In the genomic region with DNA sequence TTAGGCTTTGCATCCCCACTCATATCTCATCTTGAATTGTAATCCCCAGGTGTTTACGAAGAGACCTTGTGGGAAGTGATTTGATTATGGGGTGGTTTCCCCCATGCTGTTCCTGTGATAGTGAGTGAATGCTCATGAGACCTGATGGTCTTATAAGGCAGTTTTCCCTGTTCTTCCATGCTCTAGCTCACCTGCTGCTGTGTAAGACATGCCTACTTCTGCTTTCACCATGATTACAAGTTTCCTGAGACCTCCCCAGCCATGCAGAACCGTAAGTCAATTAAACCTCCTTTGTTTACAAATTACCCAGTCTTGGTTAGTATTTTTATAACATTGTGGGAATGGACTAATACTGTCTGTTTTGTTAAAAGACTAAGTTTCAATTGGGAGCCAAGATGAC, we compare ENCODE assay signal across 21 cellular contexts. TPM values are rescaled to one million over a fixed set of nuclear protein-coding genes. Genes with fewer than 3 reads are reported as not detected.
DNase-seq lines count a peak whose midpoint lies in the region; ATAC-seq, FAIRE-seq and TF ChIP-seq lines count a peak whose summit lies in the region.
"Had no signal": no experiment of that assay in that cellular context is flagged by ENCODE, and none has a peak within 500 bp of the region (broad histone marks: within the 10 kb centered on the region; RNA-seq: fewer than 3 reads in every experiment).

No MANE protein-coding gene starts in this region.

- H3K36me3 ChIP-seq in mesendoderm (ENCODE audit: control insufficient read depth, insufficient read depth, low read length) (no peaks in the 10 kb centered on the region), heart right ventricle (no peaks in the 10 kb centered on the region)

- no peak overlapping the region for H3K4me2 ChIP-seq in mesendoderm (ENCODE audit: low read length)

- H3K79me1 ChIP-seq in mesendoderm (ENCODE audit: low read length) = no peaks in the 10 kb centered on the region

- no peak overlapping the region for H3K18ac ChIP-seq in mesendoderm (ENCODE audit: low read length)

- intact Hi-C loops in heart right ventricle (cut with DNase I) = no loop called here

- WGBS in mesendoderm (ENCODE audit: extremely low coverage, insufficient coverage, low lambda C conversion rate) = no CpG with 5 or more reads among the region's 2 CpGs
- 64 to 65% methylated on average over 2 of the region's 2 CpGs for WGBS in heart right ventricle, 2 donors

- H4K8ac ChIP-seq in mesendoderm (ENCODE audit: low read depth, low read length) = no peak overlapping the region

- H3K4me1 ChIP-seq in mesendoderm (ENCODE audit: control insufficient read depth, low read depth, low read length) = no peaks in the 10 kb centered on the region
- no peaks in the 10 kb centered on the region for H3K4me1 ChIP-seq in heart right ventricle

- DNase-seq in mesendoderm (peak; percentile 55), urothelium cell line (ENCODE audit: low spot score) (no peak), heart right ventricle (no peak), HTR-8/SVneo (ENCODE audit: insufficient read length, low spot score) (no peak)
- DNase-seq: activated CD4-positive, alpha-beta memory T cell treated with anti-CD3 and anti-CD28 coated beads, Interleukin-2, amount 10 ng/mL, durations not matched to agents 7 days and 5 days; CD8-positive, alpha-beta T cell; DMS79; HCEC 1CT; KBM-7; NCI-H1048; NCI-H2029 treated with DMSO at 0.1 percent for 48 hours; NCI-H510A treated with DMSO at 0.1 percent for 48 hours; SHP77; stimulated activated CD4-positive, alpha-beta T cell treated with anti-CD3 and anti-CD28 coated beads, Interleukin-4, amount 100 ng/mL, for 1 hour; T-cell had no signal

- no peak overlapping the region for H3K23ac ChIP-seq in mesendoderm (ENCODE audit: low read length)

- H3K79me2 ChIP-seq in mesendoderm (ENCODE audit: control insufficient read depth, insufficient read depth, low read length) = no peaks in the 10 kb centered on the region

- H2BK15ac ChIP-seq in mesendoderm (replicated peaks; ENCODE audit: low read depth) = no peak overlapping the region

- H3K9me3 ChIP-seq in heart right ventricle = peaks cover 0 to 4% (median 0%) of the 10 kb centered on the region in 11 donors

- H3K27ac ChIP-seq in mesendoderm (ENCODE audit: low read depth, low read length) (no peak overlapping the region), heart right ventricle (no peak overlapping the region)
- H3K27ac ChIP-seq: HL-60, VCaP had no signal

- ATAC-seq in GM18868 (IDR thresholded peaks at IDR 0.05; ENCODE audit: unreplicated experiment) = peak; percentile 85
- peak; percentile 77 for ATAC-seq in GM21825 (IDR thresholded peaks at IDR 0.05; ENCODE audit: unreplicated experiment)
- ATAC-seq in HG03442 (IDR thresholded peaks at IDR 0.05; ENCODE audit: unreplicated experiment) = peak; percentile 64
- ATAC-seq in heart right ventricle = no peak
- ATAC-seq in GM21423 (IDR thresholded peaks at IDR 0.05; ENCODE audit: unreplicated experiment) = no peak
- ATAC-seq: CD8-positive, alpha-beta T cell; T-cell had no signal

- H3K9ac ChIP-seq in mesendoderm (ENCODE audit: low read length) = no peak overlapping the region

- FAIRE-seq in urothelium cell line (lab: Jason Lieb, UNC) (no peak), HTR-8/SVneo (lab: Jason Lieb, UNC) (no peak)

- H3K4me3 ChIP-seq in mesendoderm (ENCODE audit: low read length) (no peak overlapping the region), heart right ventricle (no peak overlapping the region)

- H3K27me3 ChIP-seq in mesendoderm (ENCODE audit: insufficient read depth, low read length, poor library complexity) (no peaks in the 10 kb centered on the region), heart right ventricle (no peaks in the 10 kb centered on the region)

- no peak overlapping the region for H3K4ac ChIP-seq in mesendoderm (ENCODE audit: low read depth, low read length)

- no peak for TF ChIP-seq CTCF in heart right ventricle (IDR thresholded peaks at IDR 0.05)

- no peak overlapping the region for H2BK120ac ChIP-seq in mesendoderm (ENCODE audit: low read depth, low read length)

- H2BK5ac ChIP-seq in mesendoderm (ENCODE audit: low read length) = no peak overlapping the region

- H2AK5ac ChIP-seq in mesendoderm (ENCODE audit: low read length) = no peak overlapping the region

- no peak overlapping the region for H4K5ac ChIP-seq in mesendoderm (ENCODE audit: low read length)

- H3K56ac ChIP-seq in mesendoderm (ENCODE audit: low read length) = no peak overlapping the region

RNA-seq across cellular contexts. Expression of a gene that starts 35.3 kb away (rescaled TPM):
- polyA plus RNA-seq in mesendoderm (2013, experiment 1 of 2) = 25.6 TPM
- 25.1 TPM for polyA plus RNA-seq in mesendoderm (2013, experiment 2 of 2)
- total RNA-seq in heart right ventricle = 1 to 10 TPM; 2.4 to 4.2 (median 3.6) TPM
- 1 to 10 TPM; 1.8 to 3.3 TPM for polyA plus RNA-seq in heart right ventricle

Comparison
In these comparisons a context has a peak if more than half of its experiments do, and no peak if none do; other contexts are left out.
1. ATAC-seq: peak in GM18868 (single experiment), GM21825 (single experiment) and HG03442 (single experiment); none in heart right ventricle (0 of 8) and GM21423 (single experiment).